Comparison of ENCODE assay signal across 13 cellular contexts in the genomic region with DNA sequence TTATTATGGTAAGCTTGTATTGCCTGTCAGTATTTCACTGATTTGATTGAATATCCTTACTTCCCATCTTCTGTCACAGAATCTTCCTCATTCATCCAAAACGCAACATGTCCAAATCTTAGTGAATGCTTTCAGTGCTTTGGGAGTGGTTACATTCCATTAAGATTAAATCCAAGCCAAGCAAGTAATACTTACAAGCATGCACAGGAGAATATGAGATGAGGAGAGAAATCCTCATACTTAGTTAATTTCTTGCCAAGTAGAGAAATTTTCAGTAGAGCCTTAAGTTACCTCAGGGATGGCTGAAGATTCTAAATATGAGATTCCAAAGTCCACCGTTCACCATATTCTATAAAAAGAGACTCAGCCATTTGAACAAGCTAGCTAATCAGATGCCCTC.
A peak's percentile ranks its signal among the peaks of the same experiment; 100 is the strongest.
DNase-seq lines count a peak whose midpoint lies in the region; ATAC-seq, FAIRE-seq and TF ChIP-seq lines count a peak whose summit lies in the region.
"Had no signal": no experiment of that assay in that cellular context is flagged by ENCODE, and none has a peak within 500 bp of the region (broad histone marks: within the 10 kb centered on the region; RNA-seq: fewer than 3 reads in every experiment).

No MANE protein-coding gene starts in this region.

- DNase-seq in MCF 10A (ENCODE audit: unreplicated experiment) (no peak), breast epithelium (ENCODE audit: low spot score in 2 of 2) (no peak), mesenchymal stem cell (no peak), urothelium cell line (ENCODE audit: low spot score) (no peak), AML-193 (lab: John Stamatoyannopoulos, UW) (no peak)
- DNase-seq in CD4-positive, alpha-beta T cell: no peak
- DNase-seq: 8988T, gastrocnemius medialis, GDM1, NCI-H526, PC-9 had no signal

- no peak overlapping the region for H4K91ac ChIP-seq in mesenchymal stem cell (ENCODE audit: low read length)

- H3K4me3 Mint-ChIP-seq in MCF 10A (ENCODE audit: unreplicated experiment) (no peak overlapping the region), brain (no peak overlapping the region)
- H3K4me3 Mint-ChIP-seq in CD4-positive, alpha-beta T cell: no peak overlapping the region

- H4K8ac ChIP-seq in mesenchymal stem cell (ENCODE audit: low read length): no peak overlapping the region

- H3K79me1 ChIP-seq in mesenchymal stem cell (replicated peaks; ENCODE audit: low read length, poor library complexity, severe bottlenecking): no peaks in the 10 kb centered on the region

- POLR2A ChIA-PET in MCF 10A (lab: Yijun Ruan, JAX): interaction anchor here (0.9 to 1.2 kb wide), 4 partner anchors 9 to 656 kb away, joined by 3 to 6 read pairs (median 4); no protein-coding TSS in a partner anchor
- POLR2A ChIA-PET in CD4-positive, alpha-beta T cell (lab: Charles Lee): interaction anchor here (1.4 kb wide), 1 partner anchor 8 kb away, joined by 4 read pairs; no protein-coding TSS in a partner anchor

- no peak overlapping the region for H2BK120ac ChIP-seq in mesenchymal stem cell (ENCODE audit: low read depth, low read length)

- no peak overlapping the region for H2BK12ac ChIP-seq in mesenchymal stem cell (ENCODE audit: low read length in 2 of 2)

- peak overlapping the region; percentile 23 for H2AK5ac ChIP-seq in mesenchymal stem cell (ENCODE audit: low read length, severe bottlenecking)

- H3K27ac ChIP-seq in breast epithelium (peak overlapping the region in 1 of 2 donors; percentile 44), mesenchymal stem cell (ENCODE audit: low read length, poor library complexity, severe bottlenecking) (peak overlapping the region; percentile 92)
- H3K27ac ChIP-seq in CD4-positive, alpha-beta T cell (ENCODE audit: low read depth, low read length): no peak overlapping the region
- H3K27ac ChIP-seq: gastrocnemius medialis, PC-9 had no signal

- H3K36me3 ChIP-seq in breast epithelium (no peaks in the 10 kb centered on the region), mesenchymal stem cell (ENCODE audit: control insufficient read depth in 1 of 2, insufficient read depth in 2 of 2, low read depth in 1 of 2, low read length in 2 of 2) (no peaks in the 10 kb centered on the region)
- H3K36me3 ChIP-seq: gastrocnemius medialis had no signal

- CTCF ChIA-PET in MCF 10A (lab: Yijun Ruan, JAX): interaction anchor here (1.0 kb wide), 1 partner anchor 190 kb away, joined by 3 read pairs; no protein-coding TSS in a partner anchor
- CTCF ChIA-PET in CD4-positive, alpha-beta T cell (lab: Charles Lee): no interaction called here

- no CpG with 5 or more reads among the region's 2 CpGs for WGBS in mesenchymal stem cell

- no peak overlapping the region for H3K4me3 ChIP-seq in breast epithelium
- no peak overlapping the region for H3K4me3 ChIP-seq in mesenchymal stem cell (ENCODE audit: insufficient read depth in 1 of 2, low read depth in 1 of 2, low read length in 2 of 2)
- H3K4me3 ChIP-seq: gastrocnemius medialis, PC-9 had no signal

- TF ChIP-seq POLR2A in breast epithelium (IDR thresholded peaks at IDR 0.05): no peak

- H3K18ac ChIP-seq in mesenchymal stem cell (ENCODE audit: low read depth in 1 of 2, low read length in 2 of 2): no peak overlapping the region

- no peaks in the 10 kb centered on the region for H3K27me3 ChIP-seq in breast epithelium
- no peaks in the 10 kb centered on the region for H3K27me3 ChIP-seq in mesenchymal stem cell (ENCODE audit: control insufficient read depth in 1 of 2, insufficient read depth in 1 of 2, low read length in 2 of 2)
- H3K27me3 ChIP-seq in CD4-positive, alpha-beta T cell (ENCODE audit: control insufficient read depth, insufficient read depth, low read length): no peaks in the 10 kb centered on the region
- H3K27me3 ChIP-seq: gastrocnemius medialis had no signal

- H3K9me3 Mint-ChIP-seq in MCF 10A (ENCODE audit: unreplicated experiment): no peaks in the 10 kb centered on the region
- peaks cover 2 to 5% (median 4%) of the 10 kb centered on the region in 5 experiments for H3K9me3 Mint-ChIP-seq in brain
- H3K9me3 Mint-ChIP-seq in CD4-positive, alpha-beta T cell: no peaks in the 10 kb centered on the region

- no peak overlapping the region for H2AFZ ChIP-seq in mesenchymal stem cell (ENCODE audit: low read depth, low read length)
- H2AFZ ChIP-seq: PC-9 had no signal

- no peak for TF ChIP-seq CTCF in MCF 10A (IDR thresholded peaks at IDR 0.05; ENCODE audit: unreplicated experiment)
- TF ChIP-seq CTCF in breast epithelium (IDR thresholded peaks at IDR 0.05): no peak
- TF ChIP-seq CTCF in brain (conservative IDR thresholded peaks at IDR 0.05): no peak
- TF ChIP-seq CTCF in CD4-positive, alpha-beta T cell (IDR thresholded peaks at IDR 0.05): no peak

- H3K4me1 Mint-ChIP-seq in MCF 10A (ENCODE audit: insufficient read depth, unreplicated experiment) (peaks cover 39% of the 10 kb centered on the region), brain (peaks cover 64% of the 10 kb centered on the region)
- H3K4me1 Mint-ChIP-seq in CD4-positive, alpha-beta T cell (ENCODE audit: low read depth): peaks cover 10% of the 10 kb centered on the region

- no peak for ATAC-seq in GM18498 (IDR thresholded peaks at IDR 0.05; ENCODE audit: unreplicated experiment)
- ATAC-seq in CD4-positive, alpha-beta T cell (ENCODE audit: poor library complexity): no peak
- ATAC-seq: gastrocnemius medialis had no signal

- H3K9me3 ChIP-seq in breast epithelium: no peaks in the 10 kb centered on the region
- no peaks in the 10 kb centered on the region for H3K9me3 ChIP-seq in mesenchymal stem cell (ENCODE audit: control insufficient read depth, low read length)
- no peaks in the 10 kb centered on the region for H3K9me3 ChIP-seq in CD4-positive, alpha-beta T cell (ENCODE audit: control insufficient read depth, low read length)
- H3K9me3 ChIP-seq: gastrocnemius medialis had no signal

- H3K14ac ChIP-seq in mesenchymal stem cell (ENCODE audit: low read length in 2 of 2): no peak overlapping the region

- peak; percentile 92 for FAIRE-seq in urothelium cell line (lab: Jason Lieb, UNC)

- H3K4me2 ChIP-seq in mesenchymal stem cell (ENCODE audit: low read length, poor library complexity, severe bottlenecking): no peak overlapping the region
- H3K4me2 ChIP-seq: PC-9 had no signal

- H3K4ac ChIP-seq in mesenchymal stem cell (ENCODE audit: low read depth in 1 of 2, low read length in 2 of 2): no peak overlapping the region

- no peak overlapping the region for H3K23ac ChIP-seq in mesenchymal stem cell (ENCODE audit: low read length in 2 of 2)

- H3K27ac Mint-ChIP-seq in MCF 10A (ENCODE audit: low read depth, unreplicated experiment) (peak overlapping the region; percentile 84), brain (peak overlapping the region in 3 of 5 experiments; percentile 17 to 83 (median 63))
- H3K27ac Mint-ChIP-seq in CD4-positive, alpha-beta T cell: no peak overlapping the region

- H2BK5ac ChIP-seq in mesenchymal stem cell (ENCODE audit: low read depth, low read length, poor library complexity, severe bottlenecking): no peak overlapping the region

- H3K9ac ChIP-seq in mesenchymal stem cell (ENCODE audit: low read length): peak overlapping the region; percentile 66

- H3K36me3 Mint-ChIP-seq in MCF 10A (ENCODE audit: insufficient read depth, unreplicated experiment): no peaks in the 10 kb centered on the region
- no peaks in the 10 kb centered on the region for H3K36me3 Mint-ChIP-seq in brain
- no peaks in the 10 kb centered on the region for H3K36me3 Mint-ChIP-seq in CD4-positive, alpha-beta T cell (ENCODE audit: low read depth)

- peaks cover 0 to 4% of the 10 kb centered on the region in 2 donors for H3K4me1 ChIP-seq in breast epithelium
- peaks cover 6% of the 10 kb centered on the region for H3K4me1 ChIP-seq in mesenchymal stem cell (ENCODE audit: control insufficient read depth, insufficient read depth, low read depth, low read length)

- H2BK15ac ChIP-seq in mesenchymal stem cell (ENCODE audit: low read depth, poor library complexity, severe bottlenecking): no peak overlapping the region

- BruUV-seq in MCF 10A (replicated peaks; lab: Mats Ljungman, UMichigan): no TSS peak

- H3K27me3 Mint-ChIP-seq in MCF 10A (ENCODE audit: insufficient read depth, unreplicated experiment) (no peaks in the 10 kb centered on the region), brain (peaks cover 3% of the 10 kb centered on the region)
- no peaks in the 10 kb centered on the region for H3K27me3 Mint-ChIP-seq in CD4-positive, alpha-beta T cell

- intact Hi-C loops in MCF 10A (cut with micrococcal nuclease): loop anchor here (5.0 kb wide), 1 partner anchor 112 kb away; no protein-coding TSS in a partner anchor
- intact Hi-C loops in breast epithelium (cut with DNase I; ENCODE audit: low total_unique reads): no loop called here
- intact Hi-C loops in CD4-positive, alpha-beta T cell (cut with DNase I, micrococcal nuclease): no loop called here
